ENCODE assay signal across 1 cellular context in the genomic region with DNA sequence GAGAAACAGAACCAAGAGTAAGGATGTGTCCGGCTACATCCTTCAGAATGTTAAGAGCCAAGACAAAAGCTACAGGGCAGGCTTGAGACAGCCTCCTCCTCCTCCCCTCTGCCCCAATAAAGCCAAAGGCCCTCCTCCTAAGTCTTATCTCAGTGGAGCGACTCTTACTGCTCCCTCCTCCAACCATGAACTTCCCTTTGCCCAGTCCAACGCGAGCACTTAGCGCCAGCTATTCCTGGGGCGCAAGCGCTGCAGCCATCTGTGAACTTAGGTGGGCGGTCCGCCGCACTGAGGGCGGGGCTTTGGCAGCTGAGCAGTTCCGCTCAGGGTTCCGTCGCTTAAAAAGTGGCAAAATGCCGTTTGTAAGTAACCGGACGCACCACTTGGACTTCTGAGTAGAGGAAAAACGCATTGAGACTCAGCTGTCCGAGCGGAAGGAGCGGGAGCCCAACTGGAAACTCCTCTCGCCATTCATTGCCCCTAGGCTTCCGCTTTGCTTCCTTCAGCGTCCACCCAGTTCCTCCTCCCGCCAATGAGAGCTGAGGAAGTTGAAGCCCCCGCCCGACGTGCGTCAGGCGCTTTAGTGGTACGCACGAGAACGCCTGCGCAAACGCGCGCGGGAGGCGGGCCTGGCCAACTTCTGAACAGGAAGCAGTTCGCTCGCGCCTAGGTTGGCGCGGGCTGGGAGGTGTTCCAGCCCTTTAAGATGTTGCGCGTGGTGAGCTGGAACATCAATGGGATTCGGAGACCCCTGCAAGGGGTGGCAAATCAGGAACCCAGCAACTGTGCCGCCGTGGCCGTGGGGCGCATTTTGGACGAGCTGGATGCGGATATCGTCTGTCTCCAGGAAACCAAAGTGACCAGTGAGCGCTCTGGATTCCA.
TF ChIP-seq lines count a peak whose summit lies in the region.

A gene with protein sequence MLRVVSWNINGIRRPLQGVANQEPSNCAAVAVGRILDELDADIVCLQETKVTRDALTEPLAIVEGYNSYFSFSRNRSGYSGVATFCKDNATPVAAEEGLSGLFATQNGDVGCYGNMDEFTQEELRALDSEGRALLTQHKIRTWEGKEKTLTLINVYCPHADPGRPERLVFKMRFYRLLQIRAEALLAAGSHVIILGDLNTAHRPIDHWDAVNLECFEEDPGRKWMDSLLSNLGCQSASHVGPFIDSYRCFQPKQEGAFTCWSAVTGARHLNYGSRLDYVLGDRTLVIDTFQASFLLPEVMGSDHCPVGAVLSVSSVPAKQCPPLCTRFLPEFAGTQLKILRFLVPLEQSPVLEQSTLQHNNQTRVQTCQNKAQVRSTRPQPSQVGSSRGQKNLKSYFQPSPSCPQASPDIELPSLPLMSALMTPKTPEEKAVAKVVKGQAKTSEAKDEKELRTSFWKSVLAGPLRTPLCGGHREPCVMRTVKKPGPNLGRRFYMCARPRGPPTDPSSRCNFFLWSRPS (plus strand): TSS at position 647 of the 882 bp plus-strand sequence. CDS start 60 bp downstream, at position 707.

TF ChIP-seq in HepG2, 621 proteins besides CTCF, POLR2A, EP300 and RAD21 (continued from another document):
- TF ChIP-seq, protein P1, sequence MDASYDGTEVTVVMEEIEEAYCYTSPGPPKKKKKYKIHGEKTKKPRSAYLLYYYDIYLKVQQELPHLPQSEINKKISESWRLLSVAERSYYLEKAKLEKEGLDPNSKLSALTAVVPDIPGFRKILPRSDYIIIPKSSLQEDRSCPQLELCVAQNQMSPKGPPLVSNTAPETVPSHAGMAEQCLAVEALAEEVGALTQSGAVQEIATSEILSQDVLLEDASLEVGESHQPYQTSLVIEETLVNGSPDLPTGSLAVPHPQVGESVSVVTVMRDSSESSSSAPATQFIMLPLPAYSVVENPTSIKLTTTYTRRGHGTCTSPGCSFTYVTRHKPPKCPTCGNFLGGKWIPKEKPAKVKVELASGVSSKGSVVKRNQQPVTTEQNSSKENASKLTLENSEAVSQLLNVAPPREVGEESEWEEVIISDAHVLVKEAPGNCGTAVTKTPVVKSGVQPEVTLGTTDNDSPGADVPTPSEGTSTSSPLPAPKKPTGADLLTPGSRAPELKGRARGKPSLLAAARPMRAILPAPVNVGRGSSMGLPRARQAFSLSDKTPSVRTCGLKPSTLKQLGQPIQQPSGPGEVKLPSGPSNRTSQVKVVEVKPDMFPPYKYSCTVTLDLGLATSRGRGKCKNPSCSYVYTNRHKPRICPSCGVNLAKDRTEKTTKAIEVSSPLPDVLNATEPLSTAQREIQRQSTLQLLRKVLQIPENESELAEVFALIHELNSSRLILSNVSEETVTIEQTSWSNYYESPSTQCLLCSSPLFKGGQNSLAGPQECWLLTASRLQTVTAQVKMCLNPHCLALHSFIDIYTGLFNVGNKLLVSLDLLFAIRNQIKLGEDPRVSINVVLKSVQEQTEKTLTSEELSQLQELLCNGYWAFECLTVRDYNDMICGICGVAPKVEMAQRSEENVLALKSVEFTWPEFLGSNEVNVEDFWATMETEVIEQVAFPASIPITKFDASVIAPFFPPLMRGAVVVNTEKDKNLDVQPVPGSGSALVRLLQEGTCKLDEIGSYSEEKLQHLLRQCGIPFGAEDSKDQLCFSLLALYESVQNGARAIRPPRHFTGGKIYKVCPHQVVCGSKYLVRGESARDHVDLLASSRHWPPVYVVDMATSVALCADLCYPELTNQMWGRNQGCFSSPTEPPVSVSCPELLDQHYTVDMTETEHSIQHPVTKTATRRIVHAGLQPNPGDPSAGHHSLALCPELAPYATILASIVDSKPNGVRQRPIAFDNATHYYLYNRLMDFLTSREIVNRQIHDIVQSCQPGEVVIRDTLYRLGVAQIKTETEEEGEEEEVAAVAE (CRISPR knock-in tag; IDR thresholded peaks at IDR 0.05; ENCODE audit: borderline replicate concordance): no peak
- TF ChIP-seq BRCA1 (CRISPR knock-in tag; IDR thresholded peaks at IDR 0.05): no peak
- no peak for TF ChIP-seq AKAP8 (CRISPR knock-in tag; IDR thresholded peaks at IDR 0.05)
- TF ChIP-seq MEIS2 (CRISPR knock-in tag; IDR thresholded peaks at IDR 0.05): no peak
- TF ChIP-seq SMAD3 (CRISPR knock-in tag; IDR thresholded peaks at IDR 0.05): no peak; the same call in 1 of the 2 replicates
- TF ChIP-seq ZNF674 (CRISPR knock-in tag; IDR thresholded peaks at IDR 0.05; ENCODE audit: low read depth): no peak
- no peak for TF ChIP-seq ZNF570 (CRISPR knock-in tag; IDR thresholded peaks at IDR 0.05; ENCODE audit: borderline replicate concordance)
- peak; percentile 82 for TF ChIP-seq SAP130 (CRISPR knock-in tag; IDR thresholded peaks at IDR 0.05; ENCODE audit: low read depth)
- TF ChIP-seq ZNF253 (CRISPR knock-in tag; IDR thresholded peaks at IDR 0.05; ENCODE audit: borderline replicate concordance): no peak
- TF ChIP-seq TBX2 (CRISPR knock-in tag; IDR thresholded peaks at IDR 0.05; ENCODE audit: borderline replicate concordance): peak; percentile 13; the same call in 1 of the 2 replicates
- no peak for TF ChIP-seq ZNF670 (CRISPR knock-in tag; IDR thresholded peaks at IDR 0.05; ENCODE audit: borderline replicate concordance)
- no peak for TF ChIP-seq MIXL1 (CRISPR knock-in tag; IDR thresholded peaks at IDR 0.05)
- TF ChIP-seq, protein P2, sequence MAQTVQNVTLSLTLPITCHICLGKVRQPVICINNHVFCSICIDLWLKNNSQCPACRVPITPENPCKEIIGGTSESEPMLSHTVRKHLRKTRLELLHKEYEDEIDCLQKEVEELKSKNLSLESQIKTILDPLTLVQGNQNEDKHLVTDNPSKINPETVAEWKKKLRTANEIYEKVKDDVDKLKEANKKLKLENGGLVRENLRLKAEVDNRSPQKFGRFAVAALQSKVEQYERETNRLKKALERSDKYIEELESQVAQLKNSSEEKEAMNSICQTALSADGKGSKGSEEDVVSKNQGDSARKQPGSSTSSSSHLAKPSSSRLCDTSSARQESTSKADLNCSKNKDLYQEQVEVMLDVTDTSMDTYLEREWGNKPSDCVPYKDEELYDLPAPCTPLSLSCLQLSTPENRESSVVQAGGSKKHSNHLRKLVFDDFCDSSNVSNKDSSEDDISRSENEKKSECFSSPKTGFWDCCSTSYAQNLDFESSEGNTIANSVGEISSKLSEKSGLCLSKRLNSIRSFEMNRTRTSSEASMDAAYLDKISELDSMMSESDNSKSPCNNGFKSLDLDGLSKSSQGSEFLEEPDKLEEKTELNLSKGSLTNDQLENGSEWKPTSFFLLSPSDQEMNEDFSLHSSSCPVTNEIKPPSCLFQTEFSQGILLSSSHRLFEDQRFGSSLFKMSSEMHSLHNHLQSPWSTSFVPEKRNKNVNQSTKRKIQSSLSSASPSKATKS (CRISPR knock-in tag; IDR thresholded peaks at IDR 0.05): no peak
- TF ChIP-seq MBNL3 (CRISPR knock-in tag; conservative IDR thresholded peaks at IDR 0.05): no peak
- no peak for TF ChIP-seq KDM2A (CRISPR knock-in tag; IDR thresholded peaks at IDR 0.05; ENCODE audit: borderline replicate concordance, low read depth)
- TF ChIP-seq, protein P3, sequence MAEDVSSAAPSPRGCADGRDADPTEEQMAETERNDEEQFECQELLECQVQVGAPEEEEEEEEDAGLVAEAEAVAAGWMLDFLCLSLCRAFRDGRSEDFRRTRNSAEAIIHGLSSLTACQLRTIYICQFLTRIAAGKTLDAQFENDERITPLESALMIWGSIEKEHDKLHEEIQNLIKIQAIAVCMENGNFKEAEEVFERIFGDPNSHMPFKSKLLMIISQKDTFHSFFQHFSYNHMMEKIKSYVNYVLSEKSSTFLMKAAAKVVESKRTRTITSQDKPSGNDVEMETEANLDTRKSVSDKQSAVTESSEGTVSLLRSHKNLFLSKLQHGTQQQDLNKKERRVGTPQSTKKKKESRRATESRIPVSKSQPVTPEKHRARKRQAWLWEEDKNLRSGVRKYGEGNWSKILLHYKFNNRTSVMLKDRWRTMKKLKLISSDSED (CRISPR knock-in tag; IDR thresholded peaks at IDR 0.05): no peak
- TF ChIP-seq NFYC (CRISPR knock-in tag; IDR thresholded peaks at IDR 0.05): peak; percentile 78
- no peak for TF ChIP-seq ZNF333 (CRISPR knock-in tag; IDR thresholded peaks at IDR 0.05; ENCODE audit: borderline replicate concordance)
- no peak for TF ChIP-seq CENPX (CRISPR knock-in tag; IDR thresholded peaks at IDR 0.05)
- TF ChIP-seq HDAC6 (IDR thresholded peaks at IDR 0.05; ENCODE audit: low read depth, low read length): no peak
- TF ChIP-seq, protein P4, sequence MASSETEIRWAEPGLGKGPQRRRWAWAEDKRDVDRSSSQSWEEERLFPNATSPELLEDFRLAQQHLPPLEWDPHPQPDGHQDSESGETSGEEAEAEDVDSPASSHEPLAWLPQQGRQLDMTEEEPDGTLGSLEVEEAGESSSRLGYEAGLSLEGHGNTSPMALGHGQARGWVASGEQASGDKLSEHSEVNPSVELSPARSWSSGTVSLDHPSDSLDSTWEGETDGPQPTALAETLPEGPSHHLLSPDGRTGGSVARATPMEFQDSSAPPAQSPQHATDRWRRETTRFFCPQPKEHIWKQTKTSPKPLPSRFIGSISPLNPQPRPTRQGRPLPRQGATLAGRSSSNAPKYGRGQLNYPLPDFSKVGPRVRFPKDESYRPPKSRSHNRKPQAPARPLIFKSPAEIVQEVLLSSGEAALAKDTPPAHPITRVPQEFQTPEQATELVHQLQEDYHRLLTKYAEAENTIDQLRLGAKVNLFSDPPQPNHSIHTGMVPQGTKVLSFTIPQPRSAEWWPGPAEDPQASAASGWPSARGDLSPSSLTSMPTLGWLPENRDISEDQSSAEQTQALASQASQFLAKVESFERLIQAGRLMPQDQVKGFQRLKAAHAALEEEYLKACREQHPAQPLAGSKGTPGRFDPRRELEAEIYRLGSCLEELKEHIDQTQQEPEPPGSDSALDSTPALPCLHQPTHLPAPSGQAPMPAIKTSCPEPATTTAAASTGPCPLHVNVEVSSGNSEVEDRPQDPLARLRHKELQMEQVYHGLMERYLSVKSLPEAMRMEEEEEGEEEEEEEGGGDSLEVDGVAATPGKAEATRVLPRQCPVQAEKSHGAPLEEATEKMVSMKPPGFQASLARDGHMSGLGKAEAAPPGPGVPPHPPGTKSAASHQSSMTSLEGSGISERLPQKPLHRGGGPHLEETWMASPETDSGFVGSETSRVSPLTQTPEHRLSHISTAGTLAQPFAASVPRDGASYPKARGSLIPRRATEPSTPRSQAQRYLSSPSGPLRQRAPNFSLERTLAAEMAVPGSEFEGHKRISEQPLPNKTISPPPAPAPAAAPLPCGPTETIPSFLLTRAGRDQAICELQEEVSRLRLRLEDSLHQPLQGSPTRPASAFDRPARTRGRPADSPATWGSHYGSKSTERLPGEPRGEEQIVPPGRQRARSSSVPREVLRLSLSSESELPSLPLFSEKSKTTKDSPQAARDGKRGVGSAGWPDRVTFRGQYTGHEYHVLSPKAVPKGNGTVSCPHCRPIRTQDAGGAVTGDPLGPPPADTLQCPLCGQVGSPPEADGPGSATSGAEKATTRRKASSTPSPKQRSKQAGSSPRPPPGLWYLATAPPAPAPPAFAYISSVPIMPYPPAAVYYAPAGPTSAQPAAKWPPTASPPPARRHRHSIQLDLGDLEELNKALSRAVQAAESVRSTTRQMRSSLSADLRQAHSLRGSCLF (CRISPR knock-in tag; IDR thresholded peaks at IDR 0.05; ENCODE audit: borderline replicate concordance): no peak
- TF ChIP-seq, protein P5, sequence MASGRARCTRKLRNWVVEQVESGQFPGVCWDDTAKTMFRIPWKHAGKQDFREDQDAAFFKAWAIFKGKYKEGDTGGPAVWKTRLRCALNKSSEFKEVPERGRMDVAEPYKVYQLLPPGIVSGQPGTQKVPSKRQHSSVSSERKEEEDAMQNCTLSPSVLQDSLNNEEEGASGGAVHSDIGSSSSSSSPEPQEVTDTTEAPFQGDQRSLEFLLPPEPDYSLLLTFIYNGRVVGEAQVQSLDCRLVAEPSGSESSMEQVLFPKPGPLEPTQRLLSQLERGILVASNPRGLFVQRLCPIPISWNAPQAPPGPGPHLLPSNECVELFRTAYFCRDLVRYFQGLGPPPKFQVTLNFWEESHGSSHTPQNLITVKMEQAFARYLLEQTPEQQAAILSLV (CRISPR knock-in tag; IDR thresholded peaks at IDR 0.05; ENCODE audit: borderline replicate concordance): no peak
- TF ChIP-seq RXRA (CRISPR knock-in tag; IDR thresholded peaks at IDR 0.05): no peak
- no peak for TF ChIP-seq ZNF207 (IDR thresholded peaks at IDR 0.05; ENCODE audit: borderline replicate concordance)
- no peak for TF ChIP-seq ZNF224 (CRISPR knock-in tag; IDR thresholded peaks at IDR 0.05)
- TF ChIP-seq IKZF1 (IDR thresholded peaks at IDR 0.05): no peak
- TF ChIP-seq ZNF343 (CRISPR knock-in tag; IDR thresholded peaks at IDR 0.05): no peak
- TF ChIP-seq, protein P6, sequence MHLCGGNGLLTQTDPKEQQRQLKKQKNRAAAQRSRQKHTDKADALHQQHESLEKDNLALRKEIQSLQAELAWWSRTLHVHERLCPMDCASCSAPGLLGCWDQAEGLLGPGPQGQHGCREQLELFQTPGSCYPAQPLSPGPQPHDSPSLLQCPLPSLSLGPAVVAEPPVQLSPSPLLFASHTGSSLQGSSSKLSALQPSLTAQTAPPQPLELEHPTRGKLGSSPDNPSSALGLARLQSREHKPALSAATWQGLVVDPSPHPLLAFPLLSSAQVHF (CRISPR knock-in tag; IDR thresholded peaks at IDR 0.05): no peak
- TF ChIP-seq, protein P7, sequence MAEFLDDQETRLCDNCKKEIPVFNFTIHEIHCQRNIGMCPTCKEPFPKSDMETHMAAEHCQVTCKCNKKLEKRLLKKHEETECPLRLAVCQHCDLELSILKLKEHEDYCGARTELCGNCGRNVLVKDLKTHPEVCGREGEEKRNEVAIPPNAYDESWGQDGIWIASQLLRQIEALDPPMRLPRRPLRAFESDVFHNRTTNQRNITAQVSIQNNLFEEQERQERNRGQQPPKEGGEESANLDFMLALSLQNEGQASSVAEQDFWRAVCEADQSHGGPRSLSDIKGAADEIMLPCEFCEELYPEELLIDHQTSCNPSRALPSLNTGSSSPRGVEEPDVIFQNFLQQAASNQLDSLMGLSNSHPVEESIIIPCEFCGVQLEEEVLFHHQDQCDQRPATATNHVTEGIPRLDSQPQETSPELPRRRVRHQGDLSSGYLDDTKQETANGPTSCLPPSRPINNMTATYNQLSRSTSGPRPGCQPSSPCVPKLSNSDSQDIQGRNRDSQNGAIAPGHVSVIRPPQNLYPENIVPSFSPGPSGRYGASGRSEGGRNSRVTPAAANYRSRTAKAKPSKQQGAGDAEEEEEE (CRISPR knock-in tag; IDR thresholded peaks at IDR 0.05; ENCODE audit: borderline replicate concordance): no peak
- TF ChIP-seq ATF7 (IDR thresholded peaks at IDR 0.05): no peak
- no peak for TF ChIP-seq ATF7 (CRISPR knock-in tag; IDR thresholded peaks at IDR 0.05)
- TF ChIP-seq ZFP36L2 (CRISPR knock-in tag; IDR thresholded peaks at IDR 0.05): no peak
- peak; percentile 90 for TF ChIP-seq GABPB1 (CRISPR knock-in tag; IDR thresholded peaks at IDR 0.05)
